ENCODE assay signal across 8 cellular contexts in genomic region chr9:113589890-113590289, GRCh38.
DNase-seq lines count a peak whose midpoint lies in the region; ATAC-seq and TF ChIP-seq lines count a peak whose summit lies in the region.

No MANE protein-coding gene starts in this region.

- H3K36me3 ChIP-seq in Panc1 (ENCODE audit: control insufficient read depth, insufficient read depth, low read length) (no peaks in the 10 kb centered on the region), esophagus muscularis mucosa (peaks cover 0 to 16% (median 10%) of the 10 kb centered on the region in 4 donors)

- ATAC-seq in Panc1 (no peak), HG03045 (IDR thresholded peaks at IDR 0.05; ENCODE audit: unreplicated experiment) (no peak), sciatic nerve (no peak)

- no peak for TF ChIP-seq EP300 in esophagus muscularis mucosa (IDR thresholded peaks at IDR 0.05)

- DNase-seq in GM10266 (ENCODE audit: extremely low spot score), result no peak
- DNase-seq in Panc1 (ENCODE audit: low read depth, low spot score), result no peak
- no peak for DNase-seq in esophagus muscularis mucosa (ENCODE audit: extremely low spot score)
- DNase-seq in retinal pigment epithelial cell (ENCODE audit: low read depth), result no peak
- no peak for DNase-seq in NCI-H2227 (lab: John Stamatoyannopoulos, UW; ENCODE audit: unreplicated experiment)
- no peak for DNase-seq in sciatic nerve (ENCODE audit: low spot score)
- no peak for DNase-seq in ecto neural progenitor cell (ENCODE audit: low spot score)

- 21% methylated on average over 3 of the region's 3 CpGs for WGBS in esophagus muscularis mucosa

- BruUV-seq in Panc1 (replicated peaks; lab: Mats Ljungman, UMichigan), result no TSS peak

- CTCF ChIA-PET in Panc1 (lab: Charles Lee), result interaction anchor here (6.9 kb wide), 1 partner anchor 67 kb away, joined by 65 read pairs; no protein-coding TSS in a partner anchor

- H3K4me3 ChIP-seq in Panc1 (ENCODE audit: low read depth in 2 of 2, low read length in 2 of 2), result no peak overlapping the region
- no peak overlapping the region for H3K4me3 ChIP-seq in esophagus muscularis mucosa
- no peak overlapping the region for H3K4me3 ChIP-seq in retinal pigment epithelial cell (ENCODE audit: low read length)

- POLR2A ChIA-PET in Panc1 (lab: Charles Lee), result interaction anchor here (0.8 kb wide), 1 partner anchor 11 kb away, joined by 3 read pairs; no protein-coding TSS in a partner anchor

- in situ Hi-C loops in Panc1 (cut with HindIII; ENCODE audit: low pct_unique_long_range_greater_than_20kb, low sequenced_read_pairs), result no loop called here

- H3K4me1 ChIP-seq in Panc1 (ENCODE audit: control insufficient read depth, insufficient read depth, low read length), result peaks cover 5% of the 10 kb centered on the region
- H3K4me1 ChIP-seq in esophagus muscularis mucosa, result peaks cover 65 to 92% (median 86%) of the 10 kb centered on the region in 4 donors

- no peaks in the 10 kb centered on the region for H3K27me3 ChIP-seq in Panc1 (ENCODE audit: control insufficient read depth, insufficient read depth, low read length)
- no peaks in the 10 kb centered on the region for H3K27me3 ChIP-seq in esophagus muscularis mucosa

- no peak for TF ChIP-seq POLR2A in esophagus muscularis mucosa (IDR thresholded peaks at IDR 0.05; ENCODE audit: low read depth)

- no peaks in the 10 kb centered on the region for H3K9me3 ChIP-seq in Panc1 (ENCODE audit: control insufficient read depth, insufficient read depth, low read depth, low read length)
- H3K9me3 ChIP-seq in esophagus muscularis mucosa, result no peaks in the 10 kb centered on the region

- intact Hi-C loops in Panc1 (cut with micrococcal nuclease; ENCODE audit: unreplicated experiment), result loop anchor here (2.0 kb wide), 1 partner anchor 143 kb away; no protein-coding TSS in a partner anchor
- intact Hi-C loops in esophagus muscularis mucosa (cut with DNase I), result loop anchor here (2.0 kb wide), 1 partner anchor 143 kb away; no protein-coding TSS in a partner anchor
- intact Hi-C loops in sciatic nerve (cut with DNase I), result loop anchor here (2.0 kb wide), 1 partner anchor 65 kb away; no protein-coding TSS in a partner anchor

- TF ChIP-seq CTCF in GM10266 (IDR thresholded peaks at IDR 0.05; ENCODE audit: control insufficient read depth, insufficient read depth, low read depth, missing control alignments) (peak; percentile 48), Panc1 (IDR thresholded peaks at IDR 0.05) (peak; percentile 61), esophagus muscularis mucosa (IDR thresholded peaks at IDR 0.05) (peak; percentile 50 to 62 (median 57)), retinal pigment epithelial cell (conservative IDR thresholded peaks at IDR 0.05; ENCODE audit: low read depth, low read length) (peak; percentile 68)

- H3K27ac ChIP-seq in Panc1 (ENCODE audit: low read length) (no peak overlapping the region), esophagus muscularis mucosa (replicated peaks in 1 of 4) (peak overlapping the region; percentile 8 to 81 (median 48))
